ENCODE assay signal across 8 cellular contexts in the genomic region with DNA sequence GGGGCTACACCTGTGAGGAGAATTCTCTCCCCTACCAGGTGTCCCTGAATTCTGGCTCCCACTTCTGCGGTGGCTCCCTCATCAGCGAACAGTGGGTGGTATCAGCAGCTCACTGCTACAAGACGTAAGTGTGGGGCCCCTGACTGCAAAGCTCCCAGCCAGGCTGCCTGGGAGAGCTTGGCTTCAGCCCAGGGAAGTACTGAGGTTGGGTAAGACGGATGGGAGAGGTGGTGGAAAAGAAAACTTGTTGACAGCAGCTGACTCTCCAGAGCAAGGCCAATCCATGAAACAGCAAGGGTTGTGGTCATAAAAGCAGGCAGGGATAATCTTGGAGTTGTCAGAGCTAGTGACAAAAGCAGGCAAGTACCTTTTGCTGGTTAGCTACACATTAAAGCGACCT. TPM values are rescaled to one million over a fixed set of nuclear protein-coding genes. Genes with fewer than 3 reads are reported as not detected.
"Had no signal": no experiment of that assay in that cellular context is flagged by ENCODE, and none has a peak within 500 bp of the region (broad histone marks: within the 10 kb centered on the region; RNA-seq: fewer than 3 reads in every experiment).

No MANE protein-coding gene starts in this region.

RNA-seq across cellular contexts. Expression of a gene that starts 1.3 kb away (rescaled TPM):
- total RNA-seq: neural crest cell, omental fat pad, osteocyte, progenitor cell of endocrine pancreas, right cardiac atrium, subcutaneous adipose tissue, thyroid gland, tibial nerve had no signal
